In the genomic region with DNA sequence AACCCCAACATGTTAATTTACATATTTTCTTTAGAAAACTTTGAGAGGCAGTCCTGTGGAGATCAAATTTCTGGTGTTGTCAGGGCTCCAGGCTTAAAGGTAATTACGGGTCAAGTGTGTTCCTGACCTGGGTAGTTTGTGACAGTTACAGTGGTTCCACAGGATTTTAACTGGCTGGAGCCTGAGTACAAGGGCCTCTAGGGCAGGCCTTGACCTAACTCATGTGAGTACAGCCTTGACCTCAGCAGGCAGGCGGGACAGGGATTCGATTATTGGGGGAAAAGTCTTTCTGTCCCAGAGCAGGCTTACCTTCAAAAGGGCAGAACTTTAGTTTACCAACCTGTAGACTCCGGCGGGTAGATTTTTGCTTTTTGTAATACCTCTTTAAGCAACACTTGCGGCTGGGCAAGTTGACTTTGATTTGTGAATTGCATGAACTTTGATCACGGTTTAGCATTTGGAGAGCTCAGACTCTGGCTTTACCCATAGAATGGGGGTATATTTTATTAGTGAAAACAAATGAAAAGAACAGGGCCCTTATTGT, we compare ENCODE assay signal across 9 cellular contexts. TPM values are rescaled to one million over a fixed set of nuclear protein-coding genes. Genes with fewer than 3 reads are reported as not detected.
DNase-seq lines count a peak whose midpoint lies in the region; ATAC-seq and TF ChIP-seq lines count a peak whose summit lies in the region.
"Had no signal": no experiment of that assay in that cellular context is flagged by ENCODE, and none has a peak within 500 bp of the region (broad histone marks: within the 10 kb centered on the region; RNA-seq: fewer than 3 reads in every experiment).

No MANE protein-coding gene starts in this region.

- TF ChIP-seq POLR2A in tibial nerve (IDR thresholded peaks at IDR 0.05): no peak

- DNase-seq in activated T-cell treated with anti-CD3 and anti-CD28 coated beads, Interleukin-2, amount 50 U/mL, for 24 hours: no peak
- no peak for DNase-seq in activated T-cell treated with anti-CD3 and anti-CD28 coated beads, Interleukin-2, amount 50 U/mL, for 48 hours
- no peak for DNase-seq in activated naive CD8-positive, alpha-beta T cell treated with anti-CD3 and anti-CD28 coated beads, Interleukin-2, amount 10 ng/mL, durations not matched to agents 7 days and 5 days
- no peak for DNase-seq in tibial nerve (ENCODE audit: low spot score in 2 of 2)
- no peak for DNase-seq in ACHN
- DNase-seq in NCI-H1694 (lab: John Stamatoyannopoulos, UW): no peak
- DNase-seq in AG08396 (ENCODE audit: low spot score): no peak
- DNase-seq: Caco-2 had no signal

- peak; percentile 6 to 57 for TF ChIP-seq RAD21 in liver (IDR thresholded peaks at IDR 0.05)

- no peaks in the 10 kb centered on the region for H3K9me3 Mint-ChIP-seq in activated T-cell treated with anti-CD3 and anti-CD28 coated beads, Interleukin-2, amount 50 U/mL, for 24 hours
- no peaks in the 10 kb centered on the region for H3K9me3 Mint-ChIP-seq in activated naive CD8-positive, alpha-beta T cell treated with anti-CD3 and anti-CD28 coated beads, Interleukin-2, amount 10 ng/mL, durations not matched to agents 7 days and 5 days

- in situ Hi-C loops in ACHN (cut with HindIII; ENCODE audit: low pct_ligation_motif_present, low pct_unique_long_range_greater_than_20kb, low sequenced_read_pairs): no loop called here

- TF ChIP-seq CTCF in liver (IDR thresholded peaks at IDR 0.05; ENCODE audit: low read depth, low read length, missing input control) (no peak), tibial nerve (IDR thresholded peaks at IDR 0.05) (no peak)

- H3K9ac ChIP-seq in liver (ENCODE audit: low read depth in 1 of 2, low read length in 2 of 2): peak overlapping the region in 1 of 2 donors; percentile 1

- H3K27ac ChIP-seq in liver (ENCODE audit: low read depth in 1 of 2, low read length in 2 of 2) (peak overlapping the region; percentile 58 to 73), tibial nerve (peak overlapping the region in 3 of 4 donors; percentile 74 to 79 (median 77))

- H3K36me3 Mint-ChIP-seq in activated T-cell treated with anti-CD3 and anti-CD28 coated beads, Interleukin-2, amount 50 U/mL, for 24 hours (ENCODE audit: low read depth): no peaks in the 10 kb centered on the region
- H3K36me3 Mint-ChIP-seq in activated naive CD8-positive, alpha-beta T cell treated with anti-CD3 and anti-CD28 coated beads, Interleukin-2, amount 10 ng/mL, durations not matched to agents 7 days and 5 days: no peaks in the 10 kb centered on the region

- H3K9me3 ChIP-seq in liver (ENCODE audit: control insufficient read depth in 4 of 4, low read length in 3 of 4): no peaks in the 10 kb centered on the region
- no peaks in the 10 kb centered on the region for H3K9me3 ChIP-seq in tibial nerve
- H3K9me3 ChIP-seq: Caco-2 had no signal

- H3K4me1 ChIP-seq in liver (ENCODE audit: control insufficient read depth in 4 of 4, insufficient read depth in 4 of 4, low read length in 3 of 4) (peaks cover 7 to 29% (median 19%) of the 10 kb centered on the region in 4 donors), tibial nerve (peaks cover 0 to 14% (median 5%) of the 10 kb centered on the region in 4 donors)

- H3K27me3 Mint-ChIP-seq in activated T-cell treated with anti-CD3 and anti-CD28 coated beads, Interleukin-2, amount 50 U/mL, for 24 hours: no peaks in the 10 kb centered on the region
- H3K27me3 Mint-ChIP-seq in activated naive CD8-positive, alpha-beta T cell treated with anti-CD3 and anti-CD28 coated beads, Interleukin-2, amount 10 ng/mL, durations not matched to agents 7 days and 5 days: no peaks in the 10 kb centered on the region

- no peak overlapping the region for H3K4me3 Mint-ChIP-seq in activated T-cell treated with anti-CD3 and anti-CD28 coated beads, Interleukin-2, amount 50 U/mL, for 24 hours
- no peak overlapping the region for H3K4me3 Mint-ChIP-seq in activated naive CD8-positive, alpha-beta T cell treated with anti-CD3 and anti-CD28 coated beads, Interleukin-2, amount 10 ng/mL, durations not matched to agents 7 days and 5 days

- peaks cover 23% of the 10 kb centered on the region for H3K4me1 Mint-ChIP-seq in activated T-cell treated with anti-CD3 and anti-CD28 coated beads, Interleukin-2, amount 50 U/mL, for 24 hours (ENCODE audit: low read depth)
- H3K4me1 Mint-ChIP-seq in activated naive CD8-positive, alpha-beta T cell treated with anti-CD3 and anti-CD28 coated beads, Interleukin-2, amount 10 ng/mL, durations not matched to agents 7 days and 5 days: peaks cover 10% of the 10 kb centered on the region

- no peaks in the 10 kb centered on the region for H3K36me3 ChIP-seq in liver (ENCODE audit: control insufficient read depth in 4 of 4, insufficient read depth in 3 of 4, low read depth in 1 of 4, low read length in 3 of 4)
- no peaks in the 10 kb centered on the region for H3K36me3 ChIP-seq in tibial nerve

- POLR2A ChIA-PET in activated naive CD8-positive, alpha-beta T cell treated with anti-CD3 and anti-CD28 coated beads, Interleukin-2, amount 10 ng/mL, durations not matched to agents 7 days and 5 days (lab: Charles Lee): interaction anchor here (0.5 to 1.3 kb wide), 2 partner anchors 14 to 141 kb away, joined by 3 to 4 read pairs; a partner anchor contains a TSS

- H3K27me3 ChIP-seq in liver (ENCODE audit: control insufficient read depth in 4 of 4, insufficient read depth in 4 of 4, low read length in 3 of 4) (no peaks in the 10 kb centered on the region), tibial nerve (no peaks in the 10 kb centered on the region)

- peak overlapping the region in 1 of 3 donors; percentile 6 for H3K4me3 ChIP-seq in liver (ENCODE audit: low read depth in 1 of 3, low read length in 3 of 3)
- H3K4me3 ChIP-seq in tibial nerve: no peak overlapping the region

- WGBS in liver: 27% methylated on average over 7 of the region's 7 CpGs
- 60 to 68% methylated on average over 7 of the region's 7 CpGs for WGBS in tibial nerve, 2 donors

- TF ChIP-seq EP300 in tibial nerve (IDR thresholded peaks at IDR 0.05): no peak

- H3K27ac Mint-ChIP-seq in activated T-cell treated with anti-CD3 and anti-CD28 coated beads, Interleukin-2, amount 50 U/mL, for 24 hours: peak overlapping the region; percentile 91
- H3K27ac Mint-ChIP-seq in activated naive CD8-positive, alpha-beta T cell treated with anti-CD3 and anti-CD28 coated beads, Interleukin-2, amount 10 ng/mL, durations not matched to agents 7 days and 5 days: peak overlapping the region; percentile 26

- ATAC-seq in activated naive CD8-positive, alpha-beta T cell treated with anti-CD3 and anti-CD28 coated beads, Interleukin-2, amount 10 ng/mL, durations not matched to agents 7 days and 5 days (ENCODE audit: low read depth): no peak

TF ChIP-seq in liver, 16 proteins besides CTCF, POLR2A, EP300 and RAD21 (continues in another document):
- TF ChIP-seq, protein P1, sequence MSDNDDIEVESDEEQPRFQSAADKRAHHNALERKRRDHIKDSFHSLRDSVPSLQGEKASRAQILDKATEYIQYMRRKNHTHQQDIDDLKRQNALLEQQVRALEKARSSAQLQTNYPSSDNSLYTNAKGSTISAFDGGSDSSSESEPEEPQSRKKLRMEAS (IDR thresholded peaks at IDR 0.05): peak; percentile 79
- TF ChIP-seq, protein P2, sequence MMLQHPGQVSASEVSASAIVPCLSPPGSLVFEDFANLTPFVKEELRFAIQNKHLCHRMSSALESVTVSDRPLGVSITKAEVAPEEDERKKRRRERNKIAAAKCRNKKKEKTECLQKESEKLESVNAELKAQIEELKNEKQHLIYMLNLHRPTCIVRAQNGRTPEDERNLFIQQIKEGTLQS (IDR thresholded peaks at IDR 0.05): no peak
- peak; percentile 94 to 95 for TF ChIP-seq HNF4A (conservative IDR thresholded peaks at IDR 0.05)
- peak; percentile 81 for TF ChIP-seq HNF4G (IDR thresholded peaks at IDR 0.05)
- peak; percentile 43 to 52 for TF ChIP-seq JUND (IDR thresholded peaks at IDR 0.05)
- TF ChIP-seq, protein P3, sequence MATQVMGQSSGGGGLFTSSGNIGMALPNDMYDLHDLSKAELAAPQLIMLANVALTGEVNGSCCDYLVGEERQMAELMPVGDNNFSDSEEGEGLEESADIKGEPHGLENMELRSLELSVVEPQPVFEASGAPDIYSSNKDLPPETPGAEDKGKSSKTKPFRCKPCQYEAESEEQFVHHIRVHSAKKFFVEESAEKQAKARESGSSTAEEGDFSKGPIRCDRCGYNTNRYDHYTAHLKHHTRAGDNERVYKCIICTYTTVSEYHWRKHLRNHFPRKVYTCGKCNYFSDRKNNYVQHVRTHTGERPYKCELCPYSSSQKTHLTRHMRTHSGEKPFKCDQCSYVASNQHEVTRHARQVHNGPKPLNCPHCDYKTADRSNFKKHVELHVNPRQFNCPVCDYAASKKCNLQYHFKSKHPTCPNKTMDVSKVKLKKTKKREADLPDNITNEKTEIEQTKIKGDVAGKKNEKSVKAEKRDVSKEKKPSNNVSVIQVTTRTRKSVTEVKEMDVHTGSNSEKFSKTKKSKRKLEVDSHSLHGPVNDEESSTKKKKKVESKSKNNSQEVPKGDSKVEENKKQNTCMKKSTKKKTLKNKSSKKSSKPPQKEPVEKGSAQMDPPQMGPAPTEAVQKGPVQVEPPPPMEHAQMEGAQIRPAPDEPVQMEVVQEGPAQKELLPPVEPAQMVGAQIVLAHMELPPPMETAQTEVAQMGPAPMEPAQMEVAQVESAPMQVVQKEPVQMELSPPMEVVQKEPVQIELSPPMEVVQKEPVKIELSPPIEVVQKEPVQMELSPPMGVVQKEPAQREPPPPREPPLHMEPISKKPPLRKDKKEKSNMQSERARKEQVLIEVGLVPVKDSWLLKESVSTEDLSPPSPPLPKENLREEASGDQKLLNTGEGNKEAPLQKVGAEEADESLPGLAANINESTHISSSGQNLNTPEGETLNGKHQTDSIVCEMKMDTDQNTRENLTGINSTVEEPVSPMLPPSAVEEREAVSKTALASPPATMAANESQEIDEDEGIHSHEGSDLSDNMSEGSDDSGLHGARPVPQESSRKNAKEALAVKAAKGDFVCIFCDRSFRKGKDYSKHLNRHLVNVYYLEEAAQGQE (IDR thresholded peaks at IDR 0.05): peak; percentile 35
- TF ChIP-seq YY1 (IDR thresholded peaks at IDR 0.05): peak; percentile 54
- TF ChIP-seq FOXA2 (IDR thresholded peaks at IDR 0.05): peak; percentile 31
- TF ChIP-seq SP1 (IDR thresholded peaks at IDR 0.05): peak; percentile 97
- TF ChIP-seq NR2F2 (IDR thresholded peaks at IDR 0.05): peak; percentile 91
- TF ChIP-seq EGR1 (IDR thresholded peaks at IDR 0.05; ENCODE audit: low read depth in 2 of 2): peak in 1 of 2 donors; percentile 12
- peak; percentile 99 for TF ChIP-seq RXRA (IDR thresholded peaks at IDR 0.05)
- TF ChIP-seq TAF1 (conservative IDR thresholded peaks at IDR 0.05): no peak

RNA-seq across cellular contexts. Expression of a gene that starts 8.5 kb away (rescaled TPM):
- total RNA-seq in activated naive CD8-positive, alpha-beta T cell treated with anti-CD3 and anti-CD28 coated beads, Interleukin-2, amount 10 ng/mL, durations not matched to agents 7 days and 5 days: 10 to 100 TPM; 28.3 to 30.0 TPM
- total RNA-seq in liver (10 to 100 TPM in 1 of 2 donors, 1 to 10 TPM in 1; 8.5 to 15.7 TPM), tibial nerve (10 to 100 TPM; 21.6 to 23.6 (median 23.1) TPM)
- 1 to 10 TPM; 5.6 to 8.2 TPM for polyA plus RNA-seq in liver

RNA-seq across cellular contexts. Expression of a gene that starts 22.3 kb away (rescaled TPM):
- 10 to 100 TPM; 10.1 to 10.3 TPM for total RNA-seq in activated naive CD8-positive, alpha-beta T cell treated with anti-CD3 and anti-CD28 coated beads, Interleukin-2, amount 10 ng/mL, durations not matched to agents 7 days and 5 days
- total RNA-seq in liver (10 to 100 TPM; 11.3 to 12.0 TPM), tibial nerve (10 to 100 TPM; 45.0 to 71.2 (median 64.5) TPM)
- 10 to 100 TPM in 1 of 2 donors, 1 to 10 TPM in 1; 6.0 to 10.4 TPM for polyA plus RNA-seq in liver
